In the genomic region with DNA sequence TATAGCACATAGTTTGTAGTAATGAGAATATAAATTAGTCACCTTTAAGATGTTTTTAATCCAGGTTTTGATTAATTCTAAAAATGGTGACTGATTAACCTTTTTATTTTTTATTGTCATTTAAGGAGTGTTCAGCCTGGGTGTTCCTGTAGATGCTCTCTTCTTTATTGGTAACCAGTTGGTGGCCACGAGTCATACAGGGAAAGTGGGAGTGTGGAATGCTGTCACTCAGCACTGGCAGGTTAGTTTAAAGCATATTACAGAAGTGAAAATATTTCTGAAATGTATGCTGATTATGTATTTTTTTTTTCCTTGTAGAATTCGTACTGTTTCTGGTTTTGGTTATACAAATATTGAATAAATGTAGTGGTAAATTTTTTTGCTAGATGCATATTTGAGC, we compare ENCODE assay signal across 17 cellular contexts. TPM values are rescaled to one million over a fixed set of nuclear protein-coding genes. Genes with fewer than 3 reads are reported as not detected.
DNase-seq lines count a peak whose midpoint lies in the region; ATAC-seq, FAIRE-seq and TF ChIP-seq lines count a peak whose summit lies in the region.
"Had no signal": no experiment of that assay in that cellular context is flagged by ENCODE, and none has a peak within 500 bp of the region (broad histone marks: within the 10 kb centered on the region; RNA-seq: fewer than 3 reads in every experiment).

No MANE protein-coding gene starts in this region.

- CTCF ChIA-PET in IMR-90 (lab: Yijun Ruan, JAX), result interaction anchor here (1.0 kb wide), 1 partner anchor 11 kb away, joined by 3 read pairs; no protein-coding TSS in a partner anchor
- CTCF ChIA-PET in K562 (lab: Yijun Ruan, JAX; ENCODE audit: low intra/inter-chr PET ratio), result no interaction called here

- ATAC-seq in IMR-90 (ENCODE audit: low read depth) (no peak), K562 (no peak), HG03097 (IDR thresholded peaks at IDR 0.05; ENCODE audit: low FRiP score, unreplicated experiment) (no peak)
- ATAC-seq: left ventricle myocardium superior, Right ventricle myocardium inferior had no signal

- in situ Hi-C loops in IMR-90 (cut with MboI; ENCODE audit: low sequenced_read_pairs), result no loop called here
- in situ Hi-C loops in K562 (cut with MboI), result no loop called here

- H3K9me3 Mint-ChIP-seq in osteocyte (ENCODE audit: unreplicated experiment), result peaks cover 4% of the 10 kb centered on the region
- H3K9me3 Mint-ChIP-seq: activated CD4-positive, alpha-beta T cell treated with anti-CD3 and anti-CD28 coated beads, Interleukin-2, amount 10 ng/mL, durations not matched to agents 7 days and 5 days had no signal

- peaks cover 41% of the 10 kb centered on the region for H3K36me3 Mint-ChIP-seq in osteocyte (ENCODE audit: unreplicated experiment)

- DNase-seq in EH (ENCODE audit: low read depth) (peak; percentile 25), IMR-90 (peak; percentile 9), K562 (ENCODE audit: extremely low read depth in 1 of 4, low spot score in 3 of 4) (no peak), osteocyte (ENCODE audit: extremely low spot score, unreplicated experiment) (no peak), NCI-H2029 (lab: John Stamatoyannopoulos, UW) (no peak), OCI-M2 (lab: John Stamatoyannopoulos, UW; ENCODE audit: unreplicated experiment) (no peak)
- DNase-seq: activated CD4-positive, alpha-beta T cell treated with anti-CD3 and anti-CD28 coated beads, Interleukin-2, amount 10 ng/mL, durations not matched to agents 7 days and 5 days; activated CD8-positive, alpha-beta memory T cell treated with anti-CD3 and anti-CD28 coated beads, Interleukin-2, amount 50 U/mL, for 4 hours; activated gamma-delta T cell treated with Interleukin-2 at 50 U/mL for 16 hours; effector CD4-positive, alpha-beta T cell; left ventricle myocardium superior; NCI-H510A had no signal

- H3K27ac ChIP-seq in IMR-90 (ENCODE audit: insufficient read depth, low read length), result peak overlapping the region; percentile 37; the same call in 1 of the 2 replicates
- no peak overlapping the region for H3K27ac ChIP-seq in K562 (ENCODE audit: extremely low read depth, low read depth, low read length)
- H3K27ac ChIP-seq: HL-60, neutrophil had no signal

- H2AK9ac ChIP-seq in IMR-90 (replicated peaks; ENCODE audit: low read depth, low read length, poor library complexity), result no peak overlapping the region

- H3K14ac ChIP-seq in IMR-90 (replicated peaks; ENCODE audit: low read depth, low read length), result no peak overlapping the region

- 86% methylated on average over 1 of the region's 2 CpGs; no CpG with 5 or more reads in 1 of the 2 experiments for WGBS in IMR-90 (ENCODE audit: extremely low coverage in 2 of 2, insufficient read length in 1 of 2), 2 experiments
- 67% methylated on average over 2 of the region's 2 CpGs for WGBS in K562 (ENCODE audit: insufficient coverage, low coverage, missing lambda C conversion rate)

- H3K18ac ChIP-seq in IMR-90 (ENCODE audit: low read depth, low read length), result no peak overlapping the region

- H2BK20ac ChIP-seq in IMR-90 (ENCODE audit: low read depth, low read length), result no peak overlapping the region

- peaks cover 13% of the 10 kb centered on the region; the same call in 1 of the 3 replicates for H3K79me2 ChIP-seq in K562 (ENCODE audit: control insufficient read depth, insufficient read depth, low read length)

- peak overlapping the region; percentile 76 for H3K27ac Mint-ChIP-seq in osteocyte (ENCODE audit: unreplicated experiment)
- H3K27ac Mint-ChIP-seq: activated CD4-positive, alpha-beta T cell treated with anti-CD3 and anti-CD28 coated beads, Interleukin-2, amount 10 ng/mL, durations not matched to agents 7 days and 5 days had no signal

- H2BK5ac ChIP-seq in IMR-90 (ENCODE audit: low read depth, low read length, poor library complexity, severe bottlenecking), result no peak overlapping the region

- H3K4ac ChIP-seq in IMR-90 (ENCODE audit: low read depth, low read length), result no peak overlapping the region

- peaks cover 45% of the 10 kb centered on the region for H3K4me1 Mint-ChIP-seq in osteocyte (ENCODE audit: unreplicated experiment)

- H3K27me3 ChIP-seq in IMR-90 (ENCODE audit: control insufficient read depth, insufficient read depth, low read length) (no peaks in the 10 kb centered on the region), K562 (ENCODE audit: control insufficient read depth in 2 of 2, insufficient read depth in 2 of 2, low read length in 2 of 2) (no peaks in the 10 kb centered on the region)
- H3K27me3 ChIP-seq: neutrophil had no signal

- peaks cover 8 to 29% of the 10 kb centered on the region in 2 experiments for H3K79me1 ChIP-seq in IMR-90 (ENCODE audit: low read depth in 1 of 2, low read length in 2 of 2)

- no peak overlapping the region for H4K91ac ChIP-seq in IMR-90 (ENCODE audit: insufficient read depth, low read depth, low read length)

- H4K8ac ChIP-seq in IMR-90 (ENCODE audit: low read depth in 2 of 2, low read length in 2 of 2), result no peak overlapping the region

- H3K4me1 ChIP-seq in IMR-90 (ENCODE audit: control insufficient read depth, insufficient read depth, low read length) (peaks cover 20% of the 10 kb centered on the region), K562 (replicated peaks in 1 of 2; ENCODE audit: control insufficient read depth in 2 of 2, insufficient read depth in 2 of 2, low read length in 2 of 2) (peaks cover 0 to 4% of the 10 kb centered on the region in 2 experiments; a peak in 2 of 5 replicates)

- H3K4me2 ChIP-seq in IMR-90 (ENCODE audit: low read depth, low read length), result no peak overlapping the region
- no peak overlapping the region for H3K4me2 ChIP-seq in K562 (ENCODE audit: insufficient read depth, low read length)

- intact Hi-C loops in IMR-90 (cut with micrococcal nuclease), result no loop called here
- intact Hi-C loops in K562 (cut with micrococcal nuclease), result no loop called here

- TF ChIP-seq POLR2A in IMR-90 (IDR thresholded peaks at IDR 0.05; ENCODE audit: low read depth, low read length) (no peak), K562 (conservative IDR thresholded peaks at IDR 0.05) (no peak)

- no peak overlapping the region for H2AFZ ChIP-seq in IMR-90 (replicated peaks; ENCODE audit: low read length, poor library complexity)
- no peak overlapping the region for H2AFZ ChIP-seq in K562 (ENCODE audit: low read depth, low read length)

- no peak overlapping the region; the same call in 1 of the 2 replicates for H3K23ac ChIP-seq in IMR-90 (ENCODE audit: low read depth, low read length)

- H3K27me3 Mint-ChIP-seq in osteocyte (ENCODE audit: unreplicated experiment), result no peaks in the 10 kb centered on the region
- H3K27me3 Mint-ChIP-seq: activated CD4-positive, alpha-beta T cell treated with anti-CD3 and anti-CD28 coated beads, Interleukin-2, amount 10 ng/mL, durations not matched to agents 7 days and 5 days had no signal

- TF ChIP-seq CTCF in IMR-90 (conservative IDR thresholded peaks at IDR 0.05; ENCODE audit: low read depth, low read length) (no peak), K562 (IDR thresholded peaks at IDR 0.05 in 2 of 3, conservative IDR thresholded peaks at IDR 0.05 in 1 of 3; ENCODE audit: insufficient read depth in 2 of 3, low read depth in 1 of 3, low read length in 3 of 3) (no peak), osteocyte (IDR thresholded peaks at IDR 0.05) (no peak)

- TF ChIP-seq EP300 in K562 (IDR thresholded peaks at IDR 0.05; ENCODE audit: low read length), result no peak

- H3K9me1 ChIP-seq in IMR-90 (ENCODE audit: insufficient read depth, low read length), result peaks cover 3% of the 10 kb centered on the region
- H3K9me1 ChIP-seq in K562 (ENCODE audit: control insufficient read depth, insufficient read depth, low read length), result no peaks in the 10 kb centered on the region

- no peak overlapping the region for H2BK120ac ChIP-seq in IMR-90 (ENCODE audit: low read depth, low read length)

- H3K56ac ChIP-seq in IMR-90 (ENCODE audit: extremely low read depth, insufficient read depth, low read length), result no peak overlapping the region

- no peak overlapping the region for H2BK15ac ChIP-seq in IMR-90 (ENCODE audit: low read depth, low read length)

- H3K36me3 ChIP-seq in IMR-90 (ENCODE audit: control insufficient read depth, insufficient read depth, low read length), result peaks cover 12% of the 10 kb centered on the region
- peaks cover 48% of the 10 kb centered on the region for H3K36me3 ChIP-seq in K562 (ENCODE audit: control insufficient read depth, insufficient read depth, low read length)
- H3K36me3 ChIP-seq: neutrophil had no signal

- FAIRE-seq in K562 (lab: Jason Lieb, UNC), result no peak
- FAIRE-seq: H1 had no signal

- H3K9ac ChIP-seq in IMR-90 (ENCODE audit: low read depth, low read length), result no peak overlapping the region
- H3K9ac ChIP-seq in K562 (ENCODE audit: insufficient read depth in 1 of 2, low read depth in 2 of 2, low read length in 2 of 2), result no peak overlapping the region

- H4K20me1 ChIP-seq in IMR-90 (ENCODE audit: insufficient read depth, low read length) (peaks cover 3% of the 10 kb centered on the region; the same call in 1 of the 2 replicates), K562 (replicated peaks; ENCODE audit: control insufficient read depth, insufficient read depth, low read length) (no peaks in the 10 kb centered on the region)

- H3K9me3 ChIP-seq in IMR-90 (ENCODE audit: control insufficient read depth, insufficient read depth, low read length), result no peaks in the 10 kb centered on the region
- no peaks in the 10 kb centered on the region for H3K9me3 ChIP-seq in K562 (replicated peaks; ENCODE audit: control insufficient read depth, insufficient read depth, low read depth, low read length)
- H3K9me3 ChIP-seq: neutrophil had no signal

- BruUV-seq in IMR-90 (replicated peaks; lab: Mats Ljungman, UMichigan) (no TSS peak), K562 (replicated peaks; lab: Mats Ljungman, UMichigan) (no TSS peak)

- no peak overlapping the region for H3K4me3 Mint-ChIP-seq in osteocyte (ENCODE audit: unreplicated experiment)
- H3K4me3 Mint-ChIP-seq: activated CD4-positive, alpha-beta T cell treated with anti-CD3 and anti-CD28 coated beads, Interleukin-2, amount 10 ng/mL, durations not matched to agents 7 days and 5 days had no signal

- no peak overlapping the region for H4K5ac ChIP-seq in IMR-90 (ENCODE audit: low read depth, low read length)

- TF ChIP-seq RAD21 in IMR-90 (IDR thresholded peaks at IDR 0.05; ENCODE audit: low read length) (no peak), K562 (CRISPR knock-in tag; conservative IDR thresholded peaks at IDR 0.05 in 1 of 2, IDR thresholded peaks at IDR 0.05 in 1 of 2) (no peak)

- H3K4me3 ChIP-seq in IMR-90 (ENCODE audit: insufficient read depth, low read depth, low read length) (no peak overlapping the region), K562 (no peak overlapping the region)

- dilution Hi-C loops in IMR-90 (cut with HindIII; ENCODE audit: low sequenced_read_pairs, unreplicated experiment), result no loop called here

- POLR2A ChIA-PET in IMR-90 (lab: Charles Lee; ENCODE audit: unreplicated experiment) (no interaction called here), K562 (lab: Yijun Ruan, JAX) (interaction anchor here (0.9 kb wide), 1 partner anchor 9 kb away, joined by 4 read pairs; no protein-coding TSS in a partner anchor)

- no peak overlapping the region for H2AK5ac ChIP-seq in IMR-90 (ENCODE audit: low read depth, low read length)

RNA-seq across cellular contexts. Expression of gene KCTD3, which starts 28.1 kb away (rescaled TPM):
- total RNA-seq in IMR-90 (2012; rRNA removed), result 49.5 and 51.7 TPM in 2 replicates
- 33.2 and 43.6 TPM in 2 replicates for polyA plus RNA-seq in IMR-90 (2012; rRNA removed)
- polyA plus RNA-seq in IMR-90 (2012; cell fraction: cytosol; rRNA removed), result 6.7 and 14.4 TPM in 2 replicates
- polyA plus RNA-seq in IMR-90 (2012; cell fraction: nucleus; rRNA removed; ENCODE audit: low replicate concordance), result 17.5 and 125 TPM in 2 replicates
- total RNA-seq in K562 (2011; cell fraction: chromatin; rRNA removed; ENCODE audit: low replicate concordance), result 38.4 and 84.2 TPM in 2 replicates
- total RNA-seq in K562 (2011; cell fraction: nucleolus; rRNA removed), result 15.7 and 21.7 TPM in 2 replicates
- 36.2 and 40.0 TPM in 2 replicates for total RNA-seq in K562 (2011; cell fraction: nucleoplasm; rRNA removed)
- total RNA-seq in K562 (2014; rRNA removed), result 29.7 and 33.5 TPM in 2 replicates
- 53.1 and 59.2 TPM in 2 replicates for total RNA-seq in K562 (2014; rRNA removed; fragmentation: Illumina TruSeq; extraction: Trizol)
- 44.2 and 44.3 TPM in 2 replicates for total RNA-seq in K562 (2015; rRNA removed; fragmentation: Illumina TruSeq; extraction: Trizol)
- 43.3 and 48.3 TPM in 2 replicates for total RNA-seq in K562 (2021)
- polyA plus RNA-seq in K562 (2011; rRNA removed), result 67.6 and 77.1 TPM in 2 replicates
- polyA plus RNA-seq in K562 (2011; cell fraction: cytosol; rRNA removed), result 31.7 and 37.5 TPM in 2 replicates
- polyA plus RNA-seq in K562 (2011; cell fraction: nucleus; rRNA removed), result 60.9 and 85.8 TPM in 2 replicates
- polyA plus RNA-seq in K562 (2012), result 19.2 and 28.5 TPM in 2 replicates
- 45.7 and 49.4 TPM in 2 replicates for polyA plus RNA-seq in K562 (2014; fragmentation: Illumina TruSeq; extraction: Trizol)
- polyA plus RNA-seq in K562 (2014; fragmentation: Nextera tagmentation; extraction: Ambion mirVana), result 10 to 100 TPM; 12.8 to 18.2 TPM
- polyA plus RNA-seq in K562 (2014; rRNA removed), result 34.1 and 35.3 TPM in 2 replicates
- 147 and 156 TPM in 2 replicates for polyA minus RNA-seq in K562 (2011; rRNA and poly(A)+ RNA removed)
- 42.2 and 49.9 TPM in 2 replicates for polyA minus RNA-seq in K562 (2011; cell fraction: cytosol; rRNA and poly(A)+ RNA removed)
- polyA minus RNA-seq in K562 (2011; cell fraction: nucleus; rRNA and poly(A)+ RNA removed), result 33.0 and 65.3 TPM in 2 replicates
- total RNA-seq in osteocyte, result 32.8 and 33.0 TPM in 2 replicates

Comparison
In these comparisons a context has a peak if more than half of its experiments do, and no peak if none do; other contexts are left out.
1. DNase-seq: peak in EH (single experiment) and IMR-90 (single experiment); none in K562 (0 of 4), osteocyte (single experiment), NCI-H2029 (single experiment) and OCI-M2 (single experiment).